11 cellular contexts compared by ENCODE assay signal in the genomic region with DNA sequence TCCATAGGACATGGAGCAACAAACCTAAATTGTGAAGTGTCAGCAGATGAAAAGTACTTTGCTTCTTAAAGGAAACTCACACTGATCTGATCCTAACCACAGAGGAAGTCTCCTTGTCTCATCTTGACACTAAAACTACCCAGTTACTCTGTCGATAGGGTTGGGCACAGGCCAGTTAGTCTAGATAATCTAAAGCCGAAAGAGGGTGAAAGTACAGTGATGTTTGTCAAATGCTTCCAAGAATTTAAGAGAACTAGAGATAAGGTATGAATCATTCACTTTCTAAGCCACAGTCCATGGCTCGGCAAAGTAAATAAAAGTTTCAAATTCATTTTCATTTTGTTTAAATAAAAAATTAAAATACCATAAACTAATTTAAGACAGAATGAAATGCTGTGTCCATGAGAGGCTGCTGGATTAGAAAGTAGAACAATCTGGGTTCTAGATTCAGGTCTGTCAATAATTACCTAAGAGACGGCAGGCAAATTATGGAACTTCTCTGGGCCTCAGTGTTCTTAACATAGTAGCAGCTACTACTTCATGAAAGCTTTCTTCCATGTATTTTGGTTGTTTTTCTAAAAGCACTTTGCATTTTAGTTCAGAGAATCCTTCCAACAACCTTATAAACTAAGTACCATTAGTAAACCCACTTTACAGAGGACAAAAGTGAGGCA.
DNase-seq lines count a peak whose midpoint lies in the region; ATAC-seq and TF ChIP-seq lines count a peak whose summit lies in the region.
"Had no signal": no experiment of that assay in that cellular context is flagged by ENCODE, and none has a peak within 500 bp of the region (broad histone marks: within the 10 kb centered on the region; RNA-seq: fewer than 3 reads in every experiment).

No MANE protein-coding gene starts in this region.

- intact Hi-C loops in mucosa of descending colon (cut with DNase I, micrococcal nuclease): no loop called here

- H3K4me1 Mint-ChIP-seq in type B pancreatic cell (ENCODE audit: unreplicated experiment): no peaks in the 10 kb centered on the region
- H3K4me1 Mint-ChIP-seq: stimulated activated memory B cell treated with anti-CD40 and anti-IgM and Interleukin-4, amounts not matched to agents 10 μg/mL and 1 μg/mL and 100 μg/mL, for 72 hours had no signal

- DNase-seq in AG20443 (ENCODE audit: low spot score) (peak; percentile 43), NCI-H226 (peak; percentile 73), dedifferentiated amniotic fluid mesenchymal stem cell (ENCODE audit: extremely low spot score) (peak; percentile 58), mucosa of descending colon (no peak), NCI-H510A (lab: John Stamatoyannopoulos, UW) (no peak), DMS153 (lab: John Stamatoyannopoulos, UW) (no peak), type B pancreatic cell (ENCODE audit: extremely low spot score, unreplicated experiment) (no peak)
- no peak for DNase-seq in activated CD4-positive, alpha-beta T cell treated with anti-CD3 and anti-CD28 coated beads for 1 hour
- DNase-seq: stimulated activated CD4-positive, alpha-beta T cell treated with anti-CD3 and anti-CD28 coated beads, Interleukin-12 subunit alpha, Interleukin-12 subunit beta, amount 100 ng/mL, for 4 hours had no signal

- peaks cover 2% of the 10 kb centered on the region for H3K4me1 ChIP-seq in mucosa of descending colon (ENCODE audit: low read depth)

- H3K4me3 ChIP-seq in mucosa of descending colon: no peak overlapping the region

- H3K27ac Mint-ChIP-seq in type B pancreatic cell: no peak overlapping the region
- H3K27ac Mint-ChIP-seq: stimulated activated memory B cell treated with anti-CD40 and anti-IgM and Interleukin-4, amounts not matched to agents 10 μg/mL and 1 μg/mL and 100 μg/mL, for 72 hours had no signal

- no peaks in the 10 kb centered on the region for H3K9me3 Mint-ChIP-seq in type B pancreatic cell

- peak; percentile 46 for ATAC-seq in mucosa of descending colon
- ATAC-seq: stimulated activated memory B cell treated with anti-CD40 and anti-IgM and Interleukin-4, amounts not matched to agents 10 μg/mL and 1 μg/mL and 100 μg/mL, for 72 hours had no signal

- H3K27me3 Mint-ChIP-seq in type B pancreatic cell: peaks cover 2% of the 10 kb centered on the region
- H3K27me3 Mint-ChIP-seq: stimulated activated memory B cell treated with anti-CD40 and anti-IgM and Interleukin-4, amounts not matched to agents 10 μg/mL and 1 μg/mL and 100 μg/mL, for 72 hours had no signal

- no peak overlapping the region for H3K4me3 Mint-ChIP-seq in type B pancreatic cell
- H3K4me3 Mint-ChIP-seq: brain; stimulated activated memory B cell treated with anti-CD40 and anti-IgM and Interleukin-4, amounts not matched to agents 10 μg/mL and 1 μg/mL and 100 μg/mL, for 72 hours had no signal

- H3K36me3 ChIP-seq in mucosa of descending colon (ENCODE audit: low read depth): no peaks in the 10 kb centered on the region

- H3K9me3 ChIP-seq in mucosa of descending colon: no peaks in the 10 kb centered on the region

- H3K36me3 Mint-ChIP-seq in type B pancreatic cell: no peaks in the 10 kb centered on the region
- H3K36me3 Mint-ChIP-seq: stimulated activated memory B cell treated with anti-CD40 and anti-IgM and Interleukin-4, amounts not matched to agents 10 μg/mL and 1 μg/mL and 100 μg/mL, for 72 hours had no signal

- TF ChIP-seq CTCF in mucosa of descending colon (IDR thresholded peaks at IDR 0.05) (no peak), type B pancreatic cell (conservative IDR thresholded peaks at IDR 0.05) (no peak)

Comparison
In these comparisons a context has a peak if more than half of its experiments do, and no peak if none do; other contexts are left out.
1. DNase-seq: peak in AG20443 (single experiment), NCI-H226 (single experiment) and dedifferentiated amniotic fluid mesenchymal stem cell (single experiment); none in mucosa of descending colon (0 of 3), NCI-H510A (single experiment), activated CD4-positive, alpha-beta T cell treated with anti-CD3 and anti-CD28 coated beads for 1 hour (single experiment), DMS153 (single experiment) and type B pancreatic cell (single experiment).